In genomic region chr7:179209-179681, GRCh38 we compare ENCODE assay signal across 25 cellular contexts. TPM values are rescaled to one million over a fixed set of nuclear protein-coding genes. Genes with fewer than 3 reads are reported as not detected.
DNase-seq lines count a peak whose midpoint lies in the region; ATAC-seq and TF ChIP-seq lines count a peak whose summit lies in the region.
"Had no signal": no experiment of that assay in that cellular context is flagged by ENCODE, and none has a peak within 500 bp of the region (broad histone marks: within the 10 kb centered on the region; RNA-seq: fewer than 3 reads in every experiment).

No MANE protein-coding gene starts in this region.

- 71 to 78% (median 73%) methylated on average over 19 of the region's 19 CpGs for WGBS in psoas muscle, 3 donors

- H3K4me3 Mint-ChIP-seq in WTC11: no peak overlapping the region
- H3K4me3 Mint-ChIP-seq in activated naive CD4-positive, alpha-beta T cell treated with anti-CD3 and anti-CD28 coated beads for 36 hours: no peak overlapping the region
- H3K4me3 Mint-ChIP-seq: B cell, memory B cell had no signal

- no peak overlapping the region for H3K4me3 ChIP-seq in psoas muscle
- H3K4me3 ChIP-seq: adrenal gland, upper lobe of left lung had no signal

- POLR2A ChIA-PET in WTC11 (lab: Charles Lee): no interaction called here

- H3K9me3 Mint-ChIP-seq in WTC11: no peaks in the 10 kb centered on the region
- no peaks in the 10 kb centered on the region for H3K9me3 Mint-ChIP-seq in activated naive CD4-positive, alpha-beta T cell treated with anti-CD3 and anti-CD28 coated beads for 36 hours
- H3K9me3 Mint-ChIP-seq: memory B cell had no signal

- H3K27ac ChIP-seq in psoas muscle: peak overlapping the region; percentile 41
- H3K27ac ChIP-seq: brain microvascular endothelial cell, epithelial cell of prostate, upper lobe of left lung had no signal

- H3K36me3 Mint-ChIP-seq in WTC11: no peaks in the 10 kb centered on the region
- H3K36me3 Mint-ChIP-seq in activated naive CD4-positive, alpha-beta T cell treated with anti-CD3 and anti-CD28 coated beads for 36 hours (ENCODE audit: low read depth): no peaks in the 10 kb centered on the region
- H3K36me3 Mint-ChIP-seq: memory B cell had no signal

- no peaks in the 10 kb centered on the region for H3K36me3 ChIP-seq in psoas muscle (ENCODE audit: insufficient read depth in 1 of 2, low read depth in 1 of 2)
- H3K36me3 ChIP-seq: adrenal gland, brain microvascular endothelial cell, upper lobe of left lung had no signal

- no peaks in the 10 kb centered on the region for H3K27me3 Mint-ChIP-seq in WTC11 (ENCODE audit: low read depth)
- no peaks in the 10 kb centered on the region for H3K27me3 Mint-ChIP-seq in activated naive CD4-positive, alpha-beta T cell treated with anti-CD3 and anti-CD28 coated beads for 36 hours (ENCODE audit: low read depth)
- H3K27me3 Mint-ChIP-seq: B cell had no signal

- no peaks in the 10 kb centered on the region for H3K9me3 ChIP-seq in psoas muscle
- H3K9me3 ChIP-seq: adrenal gland, SK-N-SH, upper lobe of left lung had no signal

- ATAC-seq in WTC11 (no peak), left ventricle myocardium superior (peak; percentile 88), psoas muscle (peak in 3 of 4 donors; percentile 6 to 35 (median 17)), GM21367 (IDR thresholded peaks at IDR 0.05; ENCODE audit: unreplicated experiment) (no peak)

- peak; percentile 20 for DNase-seq in EH (ENCODE audit: low read depth)
- no peak for DNase-seq in WTC11 (ENCODE audit: low spot score)
- DNase-seq in left ventricle myocardium superior: peak; percentile 76
- peak in 1 of 2 donors; percentile 80 for DNase-seq in psoas muscle
- no peak for DNase-seq in NCI-H524 treated with DMSO at 0.1 percent for 48 hours (lab: John Stamatoyannopoulos, UW)
- no peak for DNase-seq in activated naive CD4-positive, alpha-beta T cell treated with anti-CD3 and anti-CD28 coated beads for 36 hours
- DNase-seq in DMS53 (lab: John Stamatoyannopoulos, UW): no peak
- DNase-seq: activated CD4-positive, alpha-beta T cell treated with anti-CD3 and anti-CD28 coated beads for 48 hours; activated naive CD4-positive, alpha-beta T cell; activated T-cell treated with anti-CD3 and anti-CD28 coated beads, Interleukin-2, amount 50 U/mL, for 1 hour; brain microvascular endothelial cell; effector CD4-positive, alpha-beta T cell; glutamatergic neuron; NCI-H1105 treated with DMSO at 0.1 percent for 48 hours; NCI-H2029 treated with DMSO at 0.1 percent for 48 hours; NCI-H345; NCI-H82; nucleus accumbens; SK-N-SH had no signal

- H3K27me3 ChIP-seq in psoas muscle (ENCODE audit: insufficient read depth in 3 of 3, low read length in 2 of 3): no peaks in the 10 kb centered on the region
- H3K27me3 ChIP-seq: adrenal gland, brain microvascular endothelial cell, upper lobe of left lung had no signal

- intact Hi-C loops in left ventricle myocardium superior (cut with micrococcal nuclease): no loop called here
- intact Hi-C loops in psoas muscle (cut with DNase I): no loop called here
- intact Hi-C loops in activated naive CD4-positive, alpha-beta T cell treated with anti-CD3 and anti-CD28 coated beads for 36 hours (cut with micrococcal nuclease): no loop called here

- CTCF ChIA-PET in WTC11 (lab: Charles Lee): interaction anchor here (1.5 to 1.7 kb wide), 2 partner anchors 9 to 20 kb away, joined by 4 to 5 read pairs; no protein-coding TSS in a partner anchor
- CTCF ChIA-PET in activated naive CD4-positive, alpha-beta T cell treated with anti-CD3 and anti-CD28 coated beads for 36 hours (lab: Charles Lee): no interaction called here

- peak overlapping the region; percentile 49; the same call in 1 of the 2 replicates for H3K27ac Mint-ChIP-seq in WTC11
- no peak overlapping the region for H3K27ac Mint-ChIP-seq in activated naive CD4-positive, alpha-beta T cell treated with anti-CD3 and anti-CD28 coated beads for 36 hours
- H3K27ac Mint-ChIP-seq: B cell, memory B cell had no signal

- H3K4me1 Mint-ChIP-seq in WTC11: peaks cover 9% of the 10 kb centered on the region
- no peaks in the 10 kb centered on the region for H3K4me1 Mint-ChIP-seq in activated naive CD4-positive, alpha-beta T cell treated with anti-CD3 and anti-CD28 coated beads for 36 hours (ENCODE audit: low read depth)
- H3K4me1 Mint-ChIP-seq: B cell, memory B cell had no signal

- no peak for TF ChIP-seq CTCF in WTC11 (IDR thresholded peaks at IDR 0.05)
- TF ChIP-seq CTCF in psoas muscle (IDR thresholded peaks at IDR 0.05): no peak

- H3K4me1 ChIP-seq in psoas muscle: peaks cover 12% of the 10 kb centered on the region
- H3K4me1 ChIP-seq: upper lobe of left lung had no signal

TF ChIP-seq in WTC11, 78 proteins besides CTCF, POLR2A, EP300 and RAD21 (continues in another document):
- TF ChIP-seq STAT6 (CRISPR knock-in tag; conservative IDR thresholded peaks at IDR 0.05; ENCODE audit: low read depth) (no peak), RORB (CRISPR knock-in tag; IDR thresholded peaks at IDR 0.05) (no peak), CREM (CRISPR knock-in tag; IDR thresholded peaks at IDR 0.05) (no peak), ZNF423 (CRISPR knock-in tag; IDR thresholded peaks at IDR 0.05) (no peak), NFE2L1 (CRISPR knock-in tag; IDR thresholded peaks at IDR 0.05) (no peak), ZSCAN18 (CRISPR knock-in tag; IDR thresholded peaks at IDR 0.05) (no peak), KAT7 (CRISPR knock-in tag; IDR thresholded peaks at IDR 0.05; ENCODE audit: borderline replicate concordance) (no peak), ZNF138 (CRISPR knock-in tag; conservative IDR thresholded peaks at IDR 0.05) (no peak), AR (CRISPR knock-in tag; IDR thresholded peaks at IDR 0.05) (no peak), E2F1 (CRISPR knock-in tag; IDR thresholded peaks at IDR 0.05) (no peak), ZNF396 (CRISPR knock-in tag; IDR thresholded peaks at IDR 0.05; ENCODE audit: borderline replicate concordance) (no peak)

RNA-seq across cellular contexts. Expression of gene FAM20C, which starts 13.1 kb away (rescaled TPM):
- total RNA-seq in WTC11 (2021): 48.0 to 64.9 TPM (median 49.1 TPM) in 3 replicates
- 23.8 TPM for total RNA-seq in left ventricle myocardium superior
- total RNA-seq in psoas muscle: 10 to 100 TPM; 28.1 to 47.6 (median 43.6) TPM
- 10 to 100 TPM; 15.6 to 18.3 (median 16.5) TPM for polyA plus RNA-seq in psoas muscle
- under 1 TPM; 0.26 to 0.91 TPM for total RNA-seq in activated naive CD4-positive, alpha-beta T cell treated with anti-CD3 and anti-CD28 coated beads for 36 hours

Comparison
In these comparisons a context has a peak if more than half of its experiments do, and no peak if none do; other contexts are left out.
1. DNase-seq: peak in EH (single experiment) and left ventricle myocardium superior (single experiment); none in WTC11 (single experiment), NCI-H524 treated with DMSO at 0.1 percent for 48 hours (single experiment), activated naive CD4-positive, alpha-beta T cell treated with anti-CD3 and anti-CD28 coated beads for 36 hours (single experiment) and DMS53 (single experiment).
2. ATAC-seq: peak in left ventricle myocardium superior (single experiment) and psoas muscle (3 of 4); none in WTC11 (single experiment) and GM21367 (single experiment).
3. RNA of gene FAM20C, which starts 13.1 kb away (total RNA-seq): 48.0 to 64.9 TPM in WTC11, 28.1 to 47.6 TPM in psoas muscle and 23.8 TPM in left ventricle myocardium superior (single experiment); 0.26 to 0.91 TPM in activated naive CD4-positive, alpha-beta T cell treated with anti-CD3 and anti-CD28 coated beads for 36 hours; every median in the first group is over 10 times any median in the second.